In genomic region chr5:111743993-111744392, GRCh38 we compare ENCODE assay signal across 1 cellular context.
TF ChIP-seq lines count a peak whose summit lies in the region.

No MANE protein-coding gene starts in this region.

TF ChIP-seq in WTC11, 78 proteins besides CTCF, POLR2A, EP300 and RAD21 (continued from another document):
- TF ChIP-seq USF2 (CRISPR knock-in tag; IDR thresholded peaks at IDR 0.05) (no peak), NR3C1 (CRISPR knock-in tag; conservative IDR thresholded peaks at IDR 0.05; ENCODE audit: low read depth) (no peak), ZNF423 (CRISPR knock-in tag; IDR thresholded peaks at IDR 0.05) (no peak), SP1 (CRISPR knock-in tag; conservative IDR thresholded peaks at IDR 0.05) (no peak), KAT7 (CRISPR knock-in tag; IDR thresholded peaks at IDR 0.05; ENCODE audit: borderline replicate concordance) (no peak), RORB (CRISPR knock-in tag; IDR thresholded peaks at IDR 0.05) (no peak), SMAD4 (CRISPR knock-in tag; IDR thresholded peaks at IDR 0.05) (no peak)
